11 cellular contexts compared by ENCODE assay signal in the genomic region with DNA sequence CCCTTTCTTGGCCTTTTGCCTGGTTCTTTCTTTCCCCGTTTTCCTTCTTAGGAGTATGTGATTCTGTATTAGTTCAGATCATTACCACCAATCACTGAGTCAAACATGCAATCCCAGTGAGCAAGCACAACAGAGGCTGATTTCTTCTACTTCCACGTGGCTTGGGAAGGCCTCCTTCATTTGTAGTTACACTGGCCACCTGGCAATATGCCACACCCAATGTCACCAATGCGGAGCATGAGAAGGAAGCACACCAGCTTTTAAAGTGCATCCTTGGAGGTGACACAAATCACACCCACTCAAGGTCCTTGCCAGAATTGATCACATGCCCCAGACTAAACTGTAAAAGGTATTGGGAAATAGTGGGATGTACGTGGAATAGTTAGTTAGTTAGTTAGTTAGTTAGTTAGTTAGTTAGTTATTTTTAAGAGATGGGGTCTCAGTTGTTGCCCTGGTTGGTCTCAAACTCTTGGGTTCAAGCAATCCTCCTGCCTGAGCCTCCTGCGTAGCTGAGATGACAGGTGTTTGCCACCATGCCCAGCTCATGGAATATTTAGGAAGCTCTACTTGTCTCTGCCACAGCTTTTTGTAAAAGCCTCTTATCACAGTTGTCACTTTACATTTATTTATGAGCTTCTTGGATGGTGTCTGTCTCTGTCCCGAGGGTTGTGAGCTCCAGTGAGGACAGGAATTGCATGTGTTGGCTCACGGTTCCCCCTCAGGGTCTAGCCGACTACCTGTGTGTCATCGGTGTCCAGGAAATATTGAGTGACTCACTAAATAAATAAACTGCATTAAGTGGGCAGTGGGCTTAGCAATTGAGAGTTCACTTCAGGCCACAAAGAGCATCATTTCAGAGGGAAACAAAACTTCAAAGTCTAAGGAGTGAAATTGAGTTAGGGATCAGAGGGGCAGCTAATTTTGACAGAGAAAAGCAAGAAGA. TPM values are rescaled to one million over a fixed set of nuclear protein-coding genes. Genes with fewer than 3 reads are reported as not detected.
DNase-seq lines count a peak whose midpoint lies in the region; ATAC-seq and TF ChIP-seq lines count a peak whose summit lies in the region.
"Had no signal": no experiment of that assay in that cellular context is flagged by ENCODE, and none has a peak within 500 bp of the region (broad histone marks: within the 10 kb centered on the region; RNA-seq: fewer than 3 reads in every experiment).

No MANE protein-coding gene starts in this region.

- no peak overlapping the region for H3K4me3 Mint-ChIP-seq in dendritic cell treated with granulocyte-macrophage colony-stimulating factor and Interleukin-4, amounts not matched to agents 40 ng/mL and 50 ng/mL, for 4 days
- H3K4me3 Mint-ChIP-seq in nephron progenitor cell = no peak overlapping the region
- H3K4me3 Mint-ChIP-seq in natural killer cell = no peak overlapping the region

- H3K4me1 Mint-ChIP-seq in dendritic cell treated with granulocyte-macrophage colony-stimulating factor and Interleukin-4, amounts not matched to agents 40 ng/mL and 50 ng/mL, for 4 days (ENCODE audit: low read depth) = peaks cover 64% of the 10 kb centered on the region
- H3K4me1 Mint-ChIP-seq in nephron progenitor cell (peaks cover 25% of the 10 kb centered on the region), natural killer cell (peaks cover 0 to 9% of the 10 kb centered on the region in 2 donors)

- ATAC-seq in natural killer cell = no peak
- ATAC-seq: left lobe of liver had no signal

- H3K9me3 Mint-ChIP-seq in dendritic cell treated with granulocyte-macrophage colony-stimulating factor and Interleukin-4, amounts not matched to agents 40 ng/mL and 50 ng/mL, for 4 days = peaks cover 7% of the 10 kb centered on the region
- no peaks in the 10 kb centered on the region for H3K9me3 Mint-ChIP-seq in nephron progenitor cell
- H3K9me3 Mint-ChIP-seq in natural killer cell = no peaks in the 10 kb centered on the region

- peak overlapping the region; percentile 88 for H3K27ac Mint-ChIP-seq in dendritic cell treated with granulocyte-macrophage colony-stimulating factor and Interleukin-4, amounts not matched to agents 40 ng/mL and 50 ng/mL, for 4 days
- H3K27ac Mint-ChIP-seq in nephron progenitor cell (peak overlapping the region; percentile 14), natural killer cell (no peak overlapping the region)

- intact Hi-C loops in dendritic cell treated with granulocyte-macrophage colony-stimulating factor and Interleukin-4, amounts not matched to agents 40 ng/mL and 50 ng/mL, for 4 days (cut with micrococcal nuclease) = no loop called here
- intact Hi-C loops in natural killer cell (cut with micrococcal nuclease) = no loop called here

- DNase-seq in EL (peak; percentile 68), M059J (ENCODE audit: low read depth) (peak; percentile 97), nephron progenitor cell (no peak), cortex of kidney (lab: John Stamatoyannopoulos, UW) (no peak), natural killer cell (no peak), activated gamma-delta T cell treated with Interleukin-2 at 50 U/mL for 16 hours (no peak), GM13976 (ENCODE audit: low spot score) (no peak)
- DNase-seq: effector CD4-positive, alpha-beta T cell; WERI-Rb-1 had no signal

- TF ChIP-seq CTCF in nephron progenitor cell (IDR thresholded peaks at IDR 0.05) (no peak), natural killer cell (IDR thresholded peaks at IDR 0.05) (no peak), GM13976 (IDR thresholded peaks at IDR 0.05; ENCODE audit: borderline replicate concordance, control extremely low read depth, extremely low read depth, insufficient read depth, missing control alignments) (no peak)

- no peaks in the 10 kb centered on the region for H3K36me3 Mint-ChIP-seq in dendritic cell treated with granulocyte-macrophage colony-stimulating factor and Interleukin-4, amounts not matched to agents 40 ng/mL and 50 ng/mL, for 4 days (ENCODE audit: low read depth)
- no peaks in the 10 kb centered on the region for H3K36me3 Mint-ChIP-seq in nephron progenitor cell (ENCODE audit: low read depth)
- no peaks in the 10 kb centered on the region for H3K36me3 Mint-ChIP-seq in natural killer cell

- H3K27me3 Mint-ChIP-seq in dendritic cell treated with granulocyte-macrophage colony-stimulating factor and Interleukin-4, amounts not matched to agents 40 ng/mL and 50 ng/mL, for 4 days = peaks cover 8% of the 10 kb centered on the region
- H3K27me3 Mint-ChIP-seq in nephron progenitor cell (ENCODE audit: low read depth, poor library complexity) (peaks cover 5% of the 10 kb centered on the region), natural killer cell (ENCODE audit: low read depth in 2 of 2) (peaks cover 0 to 18% of the 10 kb centered on the region in 2 donors)

- in situ Hi-C loops in GM13976 (cut with MboI; ENCODE audit: low sequenced_read_pairs, unreplicated experiment) = no loop called here

RNA-seq across cellular contexts. Expression of gene CAB39, which starts 28.1 kb away (rescaled TPM):
- 80.0 and 115 TPM in 2 replicates for total RNA-seq in M059J (2014; rRNA removed; shearing (Covaris generic))
- 10 to 100 TPM; 75.4 to 96.5 (median 90.5) TPM for total RNA-seq in natural killer cell

Comparison
In these comparisons a context has a peak if more than half of its experiments do, and no peak if none do; other contexts are left out.
1. DNase-seq: peak in EL (single experiment) and M059J (single experiment); none in nephron progenitor cell (single experiment), cortex of kidney (single experiment), natural killer cell (single experiment), activated gamma-delta T cell treated with Interleukin-2 at 50 U/mL for 16 hours (single experiment) and GM13976 (single experiment).
2. H3K27ac Mint-ChIP-seq: peak in dendritic cell treated with granulocyte-macrophage colony-stimulating factor and Interleukin-4, amounts not matched to agents 40 ng/mL and 50 ng/mL, for 4 days (single experiment) and nephron progenitor cell (single experiment); none in natural killer cell (0 of 2).